Comparison of ENCODE assay signal across 15 cellular contexts in genomic region chr9:98455957-98456621, GRCh38.
DNase-seq lines count a peak whose midpoint lies in the region; FAIRE-seq and TF ChIP-seq lines count a peak whose summit lies in the region.
"Had no signal": no experiment of that assay in that cellular context is flagged by ENCODE, and none has a peak within 500 bp of the region (broad histone marks: within the 10 kb centered on the region; RNA-seq: fewer than 3 reads in every experiment).

No MANE protein-coding gene starts in this region.

- no peaks in the 10 kb centered on the region for H3K36me3 Mint-ChIP-seq in CD4-positive, alpha-beta memory T cell

- no peak overlapping the region for H3K4me3 Mint-ChIP-seq in CD4-positive, alpha-beta memory T cell
- H3K4me3 Mint-ChIP-seq: natural killer cell had no signal

- intact Hi-C loops in CD4-positive, alpha-beta memory T cell (cut with micrococcal nuclease): no loop called here

- peak; percentile 65 for DNase-seq in AG08395 (ENCODE audit: low spot score)
- peak; percentile 25 for DNase-seq in HTR-8/SVneo (ENCODE audit: insufficient read length, low spot score)
- peak; percentile 81 for DNase-seq in cerebellar cortex (ENCODE audit: low spot score)
- peak; percentile 17 for DNase-seq in kidney glomerular epithelial cell (lab: John Stamatoyannopoulos, UW)
- DNase-seq in NCI-H2227 treated with DMSO at 0.1 percent for 48 hours (lab: John Stamatoyannopoulos, UW): no peak
- DNase-seq in small intestine: no peak
- DNase-seq in D721Med (ENCODE audit: insufficient read length, low spot score): no peak
- no peak for DNase-seq in CD4-positive, alpha-beta memory T cell
- DNase-seq: activated CD8-positive, alpha-beta memory T cell treated with anti-CD3 and anti-CD28 coated beads, Interleukin-2, amount 50 U/mL, for 48 hours; adrenal gland; AML-193; natural killer cell; RPMI8226; stimulated activated CD4-positive, alpha-beta T cell treated with anti-CD3 and anti-CD28 coated beads, Interleukin-12 subunit alpha, Interleukin-12 subunit beta, amount 100 ng/mL, for 4 hours; uterus had no signal

- peaks cover 18 to 23% of the 10 kb centered on the region in 2 donors for H3K27me3 Mint-ChIP-seq in CD4-positive, alpha-beta memory T cell

- H3K4me1 Mint-ChIP-seq in CD4-positive, alpha-beta memory T cell: no peaks in the 10 kb centered on the region
- H3K4me1 Mint-ChIP-seq: natural killer cell had no signal

- no peaks in the 10 kb centered on the region for H3K9me3 ChIP-seq in small intestine (ENCODE audit: control insufficient read depth, low read depth)
- no peaks in the 10 kb centered on the region for H3K9me3 ChIP-seq in CD4-positive, alpha-beta memory T cell (ENCODE audit: control insufficient read depth in 1 of 2, low read length in 2 of 2)

- no peak for TF ChIP-seq CTCF in D721Med (IDR thresholded peaks at IDR 0.05; ENCODE audit: insufficient read depth, missing control alignments)

- H3K27ac ChIP-seq in small intestine (ENCODE audit: low read depth in 1 of 2, low read length in 1 of 2): no peak overlapping the region
- H3K27ac ChIP-seq in CD4-positive, alpha-beta memory T cell (ENCODE audit: low read depth, low read length): no peak overlapping the region
- H3K27ac ChIP-seq: adrenal gland, uterus had no signal

- 37 to 47% (median 37%) methylated on average over 6 of the region's 6 CpGs for WGBS in small intestine, 3 donors

- H3K9me3 Mint-ChIP-seq in CD4-positive, alpha-beta memory T cell: peaks cover 0 to 29% (median 20%) of the 10 kb centered on the region in 8 donors

- no peak overlapping the region for H3K27ac Mint-ChIP-seq in CD4-positive, alpha-beta memory T cell
- H3K27ac Mint-ChIP-seq: natural killer cell had no signal

- peaks cover 0 to 3% of the 10 kb centered on the region in 2 donors for H3K27me3 ChIP-seq in small intestine (ENCODE audit: control insufficient read depth in 2 of 2, insufficient read depth in 2 of 2, low read length in 2 of 2)
- no peaks in the 10 kb centered on the region for H3K27me3 ChIP-seq in CD4-positive, alpha-beta memory T cell (ENCODE audit: insufficient read depth, low read length)
- H3K27me3 ChIP-seq: adrenal gland, uterus had no signal

- no peaks in the 10 kb centered on the region for H3K4me1 ChIP-seq in small intestine (ENCODE audit: control insufficient read depth in 2 of 2, insufficient read depth in 1 of 2, low read depth in 1 of 2, low read length in 1 of 2)
- no peaks in the 10 kb centered on the region for H3K4me1 ChIP-seq in CD4-positive, alpha-beta memory T cell (ENCODE audit: insufficient read depth, low read length)
- H3K4me1 ChIP-seq: adrenal gland, uterus had no signal

- FAIRE-seq in HTR-8/SVneo (lab: Jason Lieb, UNC): no peak
- FAIRE-seq in small intestine (lab: Jason Lieb, UNC): no peak
- no peak for FAIRE-seq in D721Med (lab: Jason Lieb, UNC)

- no peaks in the 10 kb centered on the region for H3K36me3 ChIP-seq in small intestine (ENCODE audit: control insufficient read depth in 2 of 2, insufficient read depth in 2 of 2, low read length in 2 of 2)
- H3K36me3 ChIP-seq in CD4-positive, alpha-beta memory T cell (ENCODE audit: insufficient read depth, low read length): no peaks in the 10 kb centered on the region
- H3K36me3 ChIP-seq: adrenal gland, uterus had no signal

- CTCF ChIA-PET in CD4-positive, alpha-beta memory T cell (lab: Charles Lee; ENCODE audit: partially characterized antibody): no interaction called here

- POLR2A ChIA-PET in CD4-positive, alpha-beta memory T cell (lab: Charles Lee; ENCODE audit: partially characterized antibody): no interaction called here

- no peak overlapping the region for H3K4me3 ChIP-seq in small intestine (ENCODE audit: low read depth in 1 of 2, low read length in 2 of 2)
- H3K4me3 ChIP-seq in CD4-positive, alpha-beta memory T cell (ENCODE audit: low read length in 2 of 2): no peak overlapping the region
- H3K4me3 ChIP-seq: adrenal gland, uterus had no signal

Comparison
In these comparisons a context has a peak if more than half of its experiments do, and no peak if none do; other contexts are left out.
1. DNase-seq: peak in AG08395 (single experiment), HTR-8/SVneo (single experiment), cerebellar cortex (single experiment) and kidney glomerular epithelial cell (single experiment); none in NCI-H2227 treated with DMSO at 0.1 percent for 48 hours (single experiment), small intestine (single experiment), D721Med (single experiment) and CD4-positive, alpha-beta memory T cell (0 of 5).